Comparison of ENCODE assay signal across 27 cellular contexts in genomic region chr10:23914641-23915040, GRCh38.
"Had no signal": no experiment of that assay in that cellular context is flagged by ENCODE, and none has a peak within 500 bp of the region (broad histone marks: within the 10 kb centered on the region; RNA-seq: fewer than 3 reads in every experiment).

No MANE protein-coding gene starts in this region.

- H3K9ac ChIP-seq: neural progenitor cell, parathyroid adenoma had no signal

- H3K4me3 Mint-ChIP-seq: nephron; neural progenitor cell; stimulated activated effector memory CD8-positive, alpha-beta T cell treated with anti-CD3 and anti-CD28 coated beads, Interleukin-12 subunit alpha, Interleukin-12 subunit beta, amount 100 ng/mL, for 72 hours; stimulated activated naive B cell treated with anti-CD40 and anti-IgM and Interleukin-4, amounts not matched to agents 10 μg/mL and 1 μg/mL and 100 μg/mL, for 72 hours; stimulated activated naive CD8-positive, alpha-beta T cell treated with anti-CD3 and anti-CD28 coated beads, Interleukin-15, Interleukin-2, amounts not matched to agents 100 ng/mL and 50 ng/mL, for 24 hours had no signal

- H3K4me1 Mint-ChIP-seq: stimulated activated effector memory CD8-positive, alpha-beta T cell treated with anti-CD3 and anti-CD28 coated beads, Interleukin-12 subunit alpha, Interleukin-12 subunit beta, amount 100 ng/mL, for 72 hours; stimulated activated naive B cell treated with anti-CD40 and anti-IgM and Interleukin-4, amounts not matched to agents 10 μg/mL and 1 μg/mL and 100 μg/mL, for 72 hours had no signal

- DNase-seq: occipital lobe; ovary; posterior cingulate gyrus; psoas muscle; right cardiac atrium; right lobe of liver; sigmoid colon; small intestine; stimulated activated CD4-positive, alpha-beta T cell treated with anti-CD3 and anti-CD28 coated beads, Interleukin-15, amount 100 ng/mL, for 24 hours; stimulated activated CD4-positive, alpha-beta T cell treated with anti-CD3 and anti-CD28 coated beads, Interleukin-2, amount 100 ng/mL, for 24 hours; stimulated activated CD4-positive, alpha-beta T cell treated with anti-CD3 and anti-CD28 coated beads, Interleukin-2, amount 100 ng/mL, for 48 hours; stimulated activated CD4-positive, alpha-beta T cell treated with anti-CD3 and anti-CD28 coated beads, Interleukin-4, amount 100 ng/mL, for 24 hours; stimulated activated naive B cell treated with anti-CD40 and anti-IgM and Interleukin-4, amounts not matched to agents 10 μg/mL and 1 μg/mL and 100 μg/mL, for 72 hours; stimulated activated naive CD4-positive, alpha-beta T cell treated with Interleukin-2 at 50 U/mL for 16 hours; stomach; thyroid gland; trophoblast cell; upper lobe of left lung had no signal

- H3K4me2 ChIP-seq: neural progenitor cell had no signal

- H3K4me3 ChIP-seq: neural progenitor cell, ovary, psoas muscle, right lobe of liver, sigmoid colon, stomach, thoracic aorta, thyroid gland, tibial nerve, upper lobe of left lung, vagina had no signal

- ATAC-seq: psoas muscle; right cardiac atrium; right lobe of liver; stimulated activated effector memory CD8-positive, alpha-beta T cell treated with anti-CD3 and anti-CD28 coated beads, Interleukin-12 subunit alpha, Interleukin-12 subunit beta, amount 100 ng/mL, for 72 hours; stimulated activated naive B cell treated with anti-CD40 and anti-IgM and Interleukin-4, amounts not matched to agents 10 μg/mL and 1 μg/mL and 100 μg/mL, for 72 hours had no signal

- H3K9me3 Mint-ChIP-seq: nephron; neural progenitor cell; stimulated activated naive B cell treated with anti-CD40 and anti-IgM and Interleukin-4, amounts not matched to agents 10 μg/mL and 1 μg/mL and 100 μg/mL, for 72 hours; stimulated activated naive CD8-positive, alpha-beta T cell treated with anti-CD3 and anti-CD28 coated beads, Interleukin-15, Interleukin-2, amounts not matched to agents 100 ng/mL and 50 ng/mL, for 24 hours had no signal

- H3K9me3 ChIP-seq: ovary, psoas muscle, right lobe of liver, sigmoid colon, stomach, thoracic aorta, thyroid gland, tibial nerve, upper lobe of left lung, vagina had no signal

- H3K27me3 ChIP-seq: neural progenitor cell, ovary, right lobe of liver, sigmoid colon, stomach, thyroid gland, tibial nerve, upper lobe of left lung, vagina had no signal

- H3K27ac ChIP-seq: neural progenitor cell, ovary, parathyroid adenoma, psoas muscle, right lobe of liver, sigmoid colon, stomach, thoracic aorta, thyroid gland, tibial nerve, upper lobe of left lung, vagina had no signal

- H3K27me3 Mint-ChIP-seq: stimulated activated naive B cell treated with anti-CD40 and anti-IgM and Interleukin-4, amounts not matched to agents 10 μg/mL and 1 μg/mL and 100 μg/mL, for 72 hours; stimulated activated naive CD8-positive, alpha-beta T cell treated with anti-CD3 and anti-CD28 coated beads, Interleukin-15, Interleukin-2, amounts not matched to agents 100 ng/mL and 50 ng/mL, for 24 hours had no signal

- H3K4me1 ChIP-seq: parathyroid adenoma, psoas muscle, right lobe of liver, sigmoid colon, tibial nerve, vagina had no signal

- H2AFZ ChIP-seq: neural progenitor cell, parathyroid adenoma had no signal

- H3K27ac Mint-ChIP-seq: nephron; neural progenitor cell; progenitor cell of endocrine pancreas; stimulated activated effector memory CD8-positive, alpha-beta T cell treated with anti-CD3 and anti-CD28 coated beads, Interleukin-12 subunit alpha, Interleukin-12 subunit beta, amount 100 ng/mL, for 72 hours; stimulated activated naive B cell treated with anti-CD40 and anti-IgM and Interleukin-4, amounts not matched to agents 10 μg/mL and 1 μg/mL and 100 μg/mL, for 72 hours; stimulated activated naive CD8-positive, alpha-beta T cell treated with anti-CD3 and anti-CD28 coated beads, Interleukin-15, Interleukin-2, amounts not matched to agents 100 ng/mL and 50 ng/mL, for 24 hours had no signal

- H3K79me2 ChIP-seq: parathyroid adenoma had no signal

- H3K36me3 ChIP-seq: neural progenitor cell, ovary, right lobe of liver, sigmoid colon, stomach, thoracic aorta, thyroid gland, tibial nerve, upper lobe of left lung, vagina had no signal

- H3K36me3 Mint-ChIP-seq: neural progenitor cell; stimulated activated effector memory CD8-positive, alpha-beta T cell treated with anti-CD3 and anti-CD28 coated beads, Interleukin-12 subunit alpha, Interleukin-12 subunit beta, amount 100 ng/mL, for 72 hours; stimulated activated naive B cell treated with anti-CD40 and anti-IgM and Interleukin-4, amounts not matched to agents 10 μg/mL and 1 μg/mL and 100 μg/mL, for 72 hours had no signal
